In the genomic region with DNA sequence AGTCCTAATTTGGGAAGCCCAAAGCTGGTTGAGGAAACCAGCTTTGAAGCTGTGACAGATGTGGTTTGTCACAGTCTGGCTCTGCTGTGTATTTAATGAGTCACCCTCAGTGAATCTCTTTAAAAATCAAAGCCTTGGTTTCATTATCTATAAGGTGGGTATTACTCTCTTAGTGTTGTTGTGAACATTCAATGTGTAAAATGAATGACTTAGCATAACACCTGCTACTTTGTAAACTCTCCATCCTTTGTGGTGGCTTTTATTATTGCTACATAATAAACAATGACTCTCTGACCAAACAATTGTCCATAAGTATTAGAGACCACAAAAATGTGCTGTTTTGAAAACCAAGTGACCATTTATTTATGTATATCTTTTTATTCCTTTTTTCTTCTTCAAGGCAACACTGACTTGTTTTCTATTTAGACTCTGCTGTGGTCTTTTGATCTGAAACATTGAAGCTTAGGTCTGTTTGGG, we compare ENCODE assay signal across 1 cellular context.
TF ChIP-seq lines count a peak whose summit lies in the region.

No MANE protein-coding gene starts in this region.

TF ChIP-seq in GM12878, 131 proteins besides CTCF, POLR2A, EP300 and RAD21:
- TF ChIP-seq IKZF1 (conservative IDR thresholded peaks at IDR 0.05) (peak; percentile 35; the same call in 1 of the 2 replicates), TAF1 (IDR thresholded peaks at IDR 0.05; ENCODE audit: borderline replicate concordance, low read depth, low read length) (no peak), SPI1 (IDR thresholded peaks at IDR 0.05; ENCODE audit: borderline replicate concordance, insufficient read depth, low read depth, low read length) (no peak)
- TF ChIP-seq, protein P1, sequence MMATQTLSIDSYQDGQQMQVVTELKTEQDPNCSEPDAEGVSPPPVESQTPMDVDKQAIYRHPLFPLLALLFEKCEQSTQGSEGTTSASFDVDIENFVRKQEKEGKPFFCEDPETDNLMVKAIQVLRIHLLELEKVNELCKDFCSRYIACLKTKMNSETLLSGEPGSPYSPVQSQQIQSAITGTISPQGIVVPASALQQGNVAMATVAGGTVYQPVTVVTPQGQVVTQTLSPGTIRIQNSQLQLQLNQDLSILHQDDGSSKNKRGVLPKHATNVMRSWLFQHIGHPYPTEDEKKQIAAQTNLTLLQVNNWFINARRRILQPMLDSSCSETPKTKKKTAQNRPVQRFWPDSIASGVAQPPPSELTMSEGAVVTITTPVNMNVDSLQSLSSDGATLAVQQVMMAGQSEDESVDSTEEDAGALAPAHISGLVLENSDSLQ (IDR thresholded peaks at IDR 0.05), result peak; percentile 21; the same call in 1 of the 2 replicates
TF ChIP-seq in GM12878: peak in this region for 2.
